2 cellular contexts compared by ENCODE assay signal in genomic region chr6:147195510-147195909, GRCh38.
A peak's percentile ranks its signal among the peaks of the same experiment; 100 is the strongest.
TF ChIP-seq lines count a peak whose summit lies in the region.

No MANE protein-coding gene starts in this region.

TF ChIP-seq in A549, 52 proteins besides CTCF, POLR2A, EP300 and RAD21 (continued from another document):
- TF ChIP-seq BHLHE40 (IDR thresholded peaks at IDR 0.05; ENCODE audit: low read depth, low read length): no peak
- no peak for TF ChIP-seq HDAC2 (IDR thresholded peaks at IDR 0.05)
- TF ChIP-seq TP53 (CRISPR knock-in tag; IDR thresholded peaks at IDR 0.05): no peak
TF ChIP-seq in A549: peak in this region for 0.

TF ChIP-seq in K562, 482 proteins besides CTCF, POLR2A, EP300 and RAD21 (continued from another document):
- TF ChIP-seq ZNF165 (CRISPR knock-in tag; IDR thresholded peaks at IDR 0.05; ENCODE audit: borderline replicate concordance) (no peak), HMBOX1 (IDR thresholded peaks at IDR 0.05) (peak; percentile 5; the same call in 1 of the 2 replicates), TEAD4 (IDR thresholded peaks at IDR 0.05; ENCODE audit: low read length) (no peak), TEAD4 (CRISPR knock-in tag; IDR thresholded peaks at IDR 0.05; ENCODE audit: borderline replicate concordance) (no peak), REST (CRISPR knock-in tag; IDR thresholded peaks at IDR 0.05; ENCODE audit: low read depth) (no peak), ZNF175 (CRISPR knock-in tag; IDR thresholded peaks at IDR 0.05; ENCODE audit: low read depth) (no peak)
